ENCODE assay signal across 15 cellular contexts in the genomic region with DNA sequence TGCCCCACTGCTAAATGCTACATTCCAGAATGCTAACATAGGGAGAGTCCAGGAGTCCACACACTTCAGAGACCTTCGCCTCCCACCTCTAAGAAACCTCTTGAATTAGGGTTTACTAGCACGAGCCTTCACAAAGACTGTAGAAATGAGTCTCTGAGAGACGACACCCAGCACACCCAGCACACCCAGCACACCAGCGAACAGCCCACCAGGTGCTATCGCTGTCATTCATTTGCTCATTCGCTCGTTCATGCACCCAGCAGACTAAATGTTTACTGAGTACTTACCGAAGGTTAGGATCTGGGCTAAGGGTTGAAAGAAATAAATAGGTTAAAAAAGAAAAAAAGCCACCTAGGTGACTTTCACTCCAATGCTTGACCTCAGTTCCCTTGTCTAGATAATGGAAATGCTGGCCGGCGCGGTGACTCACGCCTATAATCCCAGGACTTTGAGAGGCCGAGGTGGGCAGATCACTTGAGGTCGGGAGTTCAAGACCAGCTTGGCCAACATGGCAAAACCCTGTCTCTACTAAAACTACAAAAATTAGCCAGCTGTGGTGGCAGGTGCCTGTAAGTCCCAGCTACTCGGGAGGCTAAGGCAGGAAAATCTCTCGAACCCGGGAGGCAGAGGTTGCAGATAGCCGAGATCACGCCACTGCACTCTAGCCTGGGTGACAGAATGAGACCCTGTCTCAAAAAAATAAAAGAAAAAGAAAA.
A peak's percentile ranks its signal among the peaks of the same experiment; 100 is the strongest.
DNase-seq lines count a peak whose midpoint lies in the region; ATAC-seq and TF ChIP-seq lines count a peak whose summit lies in the region.
"Had no signal": no experiment of that assay in that cellular context is flagged by ENCODE, and none has a peak within 500 bp of the region (broad histone marks: within the 10 kb centered on the region; RNA-seq: fewer than 3 reads in every experiment).

No MANE protein-coding gene starts in this region.

- DNase-seq in ACHN (peak; percentile 93), MG63 (peak; percentile 32), endodermal cell (no peak), putamen (ENCODE audit: low spot score) (no peak), SK-N-DZ (ENCODE audit: low spot score) (no peak), HAP-1 (ENCODE audit: low spot score in 2 of 2) (no peak), SHP77 (lab: John Stamatoyannopoulos, UW) (no peak)
- DNase-seq in natural killer cell treated with Interleukin-12 subunit alpha and Interleukin-12 subunit beta and Interleukin-15 and Interleukin-18, amount 100 ng/mL, for 72 hours (ENCODE audit: low spot score): no peak
- DNase-seq: activated CD8-positive, alpha-beta memory T cell treated with anti-CD3 and anti-CD28 coated beads, Interleukin-2, amount 10 ng/mL, durations not matched to agents 7 days and 5 days; activated naive CD8-positive, alpha-beta T cell treated with anti-CD3 and anti-CD28 coated beads, Interleukin-2, amount 10 ng/mL, durations not matched to agents 7 days and 5 days; DMS 273 treated with DMSO at 0.1 percent for 48 hours; NCI-H1694 treated with DMSO at 0.1 percent for 48 hours; NCI-H82; testis had no signal

- H3K36me3 ChIP-seq in MG63 (peaks cover 6% of the 10 kb centered on the region), endodermal cell (ENCODE audit: control insufficient read depth, insufficient read depth, low read length) (no peaks in the 10 kb centered on the region), HAP-1 (replicated peaks) (no peaks in the 10 kb centered on the region)

- H3K27me3 ChIP-seq in MG63: no peaks in the 10 kb centered on the region
- H3K27me3 ChIP-seq in endodermal cell (ENCODE audit: control insufficient read depth, insufficient read depth, low read length, poor library complexity, severe bottlenecking): no peaks in the 10 kb centered on the region
- no peaks in the 10 kb centered on the region for H3K27me3 ChIP-seq in HAP-1 (ENCODE audit: low read depth)
- H3K27me3 ChIP-seq: testis had no signal

- no peaks in the 10 kb centered on the region for H3K27me3 Mint-ChIP-seq in endodermal cell (ENCODE audit: insufficient read depth)
- H3K27me3 Mint-ChIP-seq in natural killer cell treated with Interleukin-12 subunit alpha and Interleukin-12 subunit beta and Interleukin-15 and Interleukin-18, amount 100 ng/mL, for 72 hours: no peaks in the 10 kb centered on the region
- H3K27me3 Mint-ChIP-seq: activated CD8-positive, alpha-beta memory T cell treated with anti-CD3 and anti-CD28 coated beads, Interleukin-2, amount 10 ng/mL, durations not matched to agents 7 days and 5 days; activated naive CD8-positive, alpha-beta T cell treated with anti-CD3 and anti-CD28 coated beads, Interleukin-2, amount 10 ng/mL, durations not matched to agents 7 days and 5 days had no signal

- H3K4me3 Mint-ChIP-seq in endodermal cell: no peak overlapping the region
- H3K4me3 Mint-ChIP-seq in natural killer cell treated with Interleukin-12 subunit alpha and Interleukin-12 subunit beta and Interleukin-15 and Interleukin-18, amount 100 ng/mL, for 72 hours: peak overlapping the region; percentile 68
- H3K4me3 Mint-ChIP-seq: activated CD8-positive, alpha-beta memory T cell treated with anti-CD3 and anti-CD28 coated beads, Interleukin-2, amount 10 ng/mL, durations not matched to agents 7 days and 5 days; activated naive CD8-positive, alpha-beta T cell treated with anti-CD3 and anti-CD28 coated beads, Interleukin-2, amount 10 ng/mL, durations not matched to agents 7 days and 5 days; IgD-negative memory B cell had no signal

- TF ChIP-seq CTCF in endodermal cell (conservative IDR thresholded peaks at IDR 0.05): no peak

- no peaks in the 10 kb centered on the region for H3K9me3 ChIP-seq in MG63
- H3K9me3 ChIP-seq in endodermal cell (ENCODE audit: control insufficient read depth, low read length): no peaks in the 10 kb centered on the region
- H3K9me3 ChIP-seq in HAP-1: no peaks in the 10 kb centered on the region
- H3K9me3 ChIP-seq: testis had no signal

- H3K4me1 ChIP-seq in endodermal cell (ENCODE audit: control insufficient read depth, insufficient read depth, low read length) (no peaks in the 10 kb centered on the region), HAP-1 (peaks cover 13% of the 10 kb centered on the region)

- no peak overlapping the region for H3K27ac ChIP-seq in endodermal cell (ENCODE audit: low read depth, low read length)
- H3K27ac ChIP-seq: testis had no signal

- H3K4me3 ChIP-seq in MG63 (no peak overlapping the region), endodermal cell (ENCODE audit: low read length) (no peak overlapping the region), HAP-1 (no peak overlapping the region)
- H3K4me3 ChIP-seq: testis had no signal

- in situ Hi-C loops in ACHN (cut with HindIII; ENCODE audit: low pct_ligation_motif_present, low pct_unique_long_range_greater_than_20kb, low sequenced_read_pairs) (no loop called here), HAP-1 (cut with MboI; ENCODE audit: low sequenced_read_pairs) (no loop called here)

- no peaks in the 10 kb centered on the region for H3K9me3 Mint-ChIP-seq in endodermal cell
- peaks cover 2% of the 10 kb centered on the region for H3K9me3 Mint-ChIP-seq in natural killer cell treated with Interleukin-12 subunit alpha and Interleukin-12 subunit beta and Interleukin-15 and Interleukin-18, amount 100 ng/mL, for 72 hours
- H3K9me3 Mint-ChIP-seq: activated naive CD8-positive, alpha-beta T cell treated with anti-CD3 and anti-CD28 coated beads, Interleukin-2, amount 10 ng/mL, durations not matched to agents 7 days and 5 days; IgD-negative memory B cell had no signal

- no peaks in the 10 kb centered on the region for H3K36me3 Mint-ChIP-seq in endodermal cell (ENCODE audit: low read depth)
- H3K36me3 Mint-ChIP-seq in natural killer cell treated with Interleukin-12 subunit alpha and Interleukin-12 subunit beta and Interleukin-15 and Interleukin-18, amount 100 ng/mL, for 72 hours: peaks cover 6% of the 10 kb centered on the region
- H3K36me3 Mint-ChIP-seq: activated CD8-positive, alpha-beta memory T cell treated with anti-CD3 and anti-CD28 coated beads, Interleukin-2, amount 10 ng/mL, durations not matched to agents 7 days and 5 days; activated naive CD8-positive, alpha-beta T cell treated with anti-CD3 and anti-CD28 coated beads, Interleukin-2, amount 10 ng/mL, durations not matched to agents 7 days and 5 days had no signal

- WGBS in endodermal cell (ENCODE audit: insufficient coverage in 1 of 2, insufficient read length in 1 of 2), 2 experiments: 93% methylated on average over 18 to 19 of the region's 19 CpGs

- H3K9ac ChIP-seq in endodermal cell (ENCODE audit: extremely low read depth, low read length, poor library complexity, severe bottlenecking): no peak overlapping the region

- H3K27ac Mint-ChIP-seq in endodermal cell: peak overlapping the region; percentile 16
- peak overlapping the region; percentile 87 to 100 for H3K27ac Mint-ChIP-seq in natural killer cell treated with Interleukin-12 subunit alpha and Interleukin-12 subunit beta and Interleukin-15 and Interleukin-18, amount 100 ng/mL, for 72 hours
- H3K27ac Mint-ChIP-seq: activated CD8-positive, alpha-beta memory T cell treated with anti-CD3 and anti-CD28 coated beads, Interleukin-2, amount 10 ng/mL, durations not matched to agents 7 days and 5 days; activated naive CD8-positive, alpha-beta T cell treated with anti-CD3 and anti-CD28 coated beads, Interleukin-2, amount 10 ng/mL, durations not matched to agents 7 days and 5 days had no signal

- ATAC-seq in natural killer cell treated with Interleukin-12 subunit alpha and Interleukin-12 subunit beta and Interleukin-15 and Interleukin-18, amount 100 ng/mL, for 72 hours: no peak
- ATAC-seq: activated CD8-positive, alpha-beta memory T cell treated with anti-CD3 and anti-CD28 coated beads, Interleukin-2, amount 10 ng/mL, durations not matched to agents 7 days and 5 days had no signal

- peaks cover 3% of the 10 kb centered on the region for H3K4me1 Mint-ChIP-seq in endodermal cell
- H3K4me1 Mint-ChIP-seq in natural killer cell treated with Interleukin-12 subunit alpha and Interleukin-12 subunit beta and Interleukin-15 and Interleukin-18, amount 100 ng/mL, for 72 hours (ENCODE audit: low read depth in 2 of 2): peaks cover 42 to 43% of the 10 kb centered on the region in 2 donors

Comparison
In these comparisons a context has a peak if more than half of its experiments do, and no peak if none do; other contexts are left out.
1. DNase-seq: peak in ACHN (single experiment) and MG63 (single experiment); none in endodermal cell (single experiment), natural killer cell treated with Interleukin-12 subunit alpha and Interleukin-12 subunit beta and Interleukin-15 and Interleukin-18, amount 100 ng/mL, for 72 hours (single experiment), putamen (single experiment), SK-N-DZ (single experiment), HAP-1 (0 of 2) and SHP77 (0 of 2).